8 cellular contexts compared by ENCODE assay signal in the genomic region with DNA sequence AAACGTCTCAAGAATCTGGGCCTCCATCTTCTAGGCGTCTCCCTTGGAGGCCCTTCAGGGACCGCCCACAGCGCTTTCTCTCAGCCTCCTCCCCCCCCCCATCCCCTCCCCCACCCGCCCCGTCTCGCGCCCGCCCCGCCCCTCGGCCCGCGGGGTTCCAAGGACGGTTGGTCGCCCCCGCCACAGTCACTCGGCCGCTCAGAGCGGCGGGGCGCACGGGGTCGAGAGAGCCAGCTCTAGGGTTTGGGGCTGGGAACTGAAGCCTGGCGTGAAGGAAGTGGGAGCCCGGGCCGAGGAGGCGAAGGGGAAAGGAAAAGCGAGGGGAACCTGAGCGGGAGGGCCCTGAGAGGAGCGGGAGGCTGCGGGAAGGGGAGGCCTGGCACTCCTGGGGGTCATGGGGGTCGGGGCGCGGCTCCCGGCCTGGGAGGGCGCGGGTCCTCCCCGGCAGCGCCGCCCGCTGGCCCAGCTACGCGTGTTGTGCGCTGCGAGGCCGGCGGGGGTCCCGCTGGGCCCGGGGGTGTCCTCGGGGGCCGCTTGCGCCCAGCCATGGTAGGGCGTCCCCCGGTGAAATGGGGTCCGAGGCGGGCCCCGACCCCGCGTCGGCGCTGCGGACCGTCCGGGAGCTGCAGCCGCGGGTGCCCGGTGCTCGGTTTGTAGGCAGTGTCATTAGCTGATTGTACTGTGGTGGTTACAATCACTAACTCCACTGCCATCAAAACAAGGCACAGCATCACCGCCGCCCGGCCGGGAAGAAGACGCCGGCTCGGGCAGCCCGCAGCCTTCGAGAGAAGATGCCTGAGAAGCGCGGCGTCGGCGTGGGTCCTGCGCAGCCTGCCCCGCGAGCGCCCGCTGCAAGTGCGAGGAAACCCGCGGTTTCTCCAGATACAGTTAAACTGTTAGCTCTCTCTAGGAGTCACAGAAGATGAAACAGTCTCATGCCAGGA. TPM values are rescaled to one million over a fixed set of nuclear protein-coding genes. Genes with fewer than 3 reads are reported as not detected.
A peak's percentile ranks its signal among the peaks of the same experiment; 100 is the strongest.
DNase-seq lines count a peak whose midpoint lies in the region; ATAC-seq, FAIRE-seq and TF ChIP-seq lines count a peak whose summit lies in the region.

BTG4 (minus strand) TSS at position 91 of the 944 bp plus-strand sequence. CDS start 13,610 bp downstream, outside the sequence.

- no peaks in the 10 kb centered on the region for H3K36me3 ChIP-seq in sigmoid colon
- H3K36me3 ChIP-seq in SJCRH30: no peaks in the 10 kb centered on the region

- peak within 1 kb of the TSS; percentile 34 for H3K4me3 Mint-ChIP-seq in activated T-helper 17 cell treated with anti-CD3 and anti-CD28 coated beads, Interleukin-2, amount 50 U/mL, for 72 hours

- peaks cover 6 to 50% (median 20%) of the 10 kb centered on the region in 3 donors for H3K27me3 ChIP-seq in sigmoid colon
- H3K27me3 ChIP-seq in SJCRH30: no peaks in the 10 kb centered on the region

- no peak for TF ChIP-seq CTCF in AG10803 (conservative IDR thresholded peaks at IDR 0.05; ENCODE audit: low read length)
- no peak for TF ChIP-seq CTCF in HFF-Myc (IDR thresholded peaks at IDR 0.05; ENCODE audit: low read depth, low read length, missing control alignments)
- no peak for TF ChIP-seq CTCF in sigmoid colon (IDR thresholded peaks at IDR 0.05)
- TF ChIP-seq CTCF in D721Med (IDR thresholded peaks at IDR 0.05; ENCODE audit: insufficient read depth, missing control alignments): no peak

- FAIRE-seq in D721Med (lab: Jason Lieb, UNC): no peak

- H3K4me3 ChIP-seq in AG10803 (ENCODE audit: low read length) (peak within 1 kb of the TSS; percentile 55), HFF-Myc (replicated peaks; ENCODE audit: low read depth, low read length) (peak within 1 kb of the TSS; percentile 30), sigmoid colon (peak within 1 kb of the TSS; percentile 11 to 54 (median 48)), SJCRH30 (no peak within 1 kb of the TSS)

- no peak within 1 kb of the TSS for H3K27ac ChIP-seq in sigmoid colon
- no peak within 1 kb of the TSS for H3K27ac ChIP-seq in SJCRH30

- H3K9me3 ChIP-seq in sigmoid colon (no peaks in the 10 kb centered on the region), SJCRH30 (replicated peaks) (no peaks in the 10 kb centered on the region)

- ATAC-seq in activated T-helper 17 cell treated with anti-CD3 and anti-CD28 coated beads, Interleukin-2, amount 50 U/mL, for 72 hours (replicated peaks): peak; percentile 35
- ATAC-seq in left cardiac atrium: peak; percentile 44 to 51
- ATAC-seq in GM19324 (IDR thresholded peaks at IDR 0.05; ENCODE audit: low FRiP score, unreplicated experiment): no peak

- no peaks in the 10 kb centered on the region for H3K9me3 Mint-ChIP-seq in activated T-helper 17 cell treated with anti-CD3 and anti-CD28 coated beads, Interleukin-2, amount 50 U/mL, for 72 hours

- peak; percentile 26 for DNase-seq in AG10803 (ENCODE audit: low read depth)
- DNase-seq in HFF-Myc (ENCODE audit: extremely low read depth, low read depth): no peak
- DNase-seq in left cardiac atrium: peak; percentile 24
- DNase-seq in sigmoid colon: peak; percentile 51
- no peak for DNase-seq in SJCRH30
- DNase-seq in D721Med (ENCODE audit: insufficient read length, low spot score): no peak

- no peaks in the 10 kb centered on the region for H3K4me1 Mint-ChIP-seq in activated T-helper 17 cell treated with anti-CD3 and anti-CD28 coated beads, Interleukin-2, amount 50 U/mL, for 72 hours

- intact Hi-C loops in left cardiac atrium (cut with DNase I) (no loop called here), sigmoid colon (cut with DNase I) (no loop called here)

- H3K4me1 ChIP-seq in sigmoid colon: peaks cover 0 to 17% (median 13%) of the 10 kb centered on the region in 4 donors
- H3K4me1 ChIP-seq in SJCRH30: no peaks in the 10 kb centered on the region

- H3K27ac Mint-ChIP-seq in activated T-helper 17 cell treated with anti-CD3 and anti-CD28 coated beads, Interleukin-2, amount 50 U/mL, for 72 hours: no peak within 1 kb of the TSS

- no peaks in the 10 kb centered on the region for H3K36me3 Mint-ChIP-seq in activated T-helper 17 cell treated with anti-CD3 and anti-CD28 coated beads, Interleukin-2, amount 50 U/mL, for 72 hours (ENCODE audit: low read depth)

- TF ChIP-seq EP300 in sigmoid colon (IDR thresholded peaks at IDR 0.05): no peak

- H3K27me3 Mint-ChIP-seq in activated T-helper 17 cell treated with anti-CD3 and anti-CD28 coated beads, Interleukin-2, amount 50 U/mL, for 72 hours: peaks cover 48% of the 10 kb centered on the region

- TF ChIP-seq POLR2A in sigmoid colon (IDR thresholded peaks at IDR 0.05): no peak

- 4% methylated on average over 90 of the region's 90 CpGs for WGBS in sigmoid colon, 2 donors

RNA-seq across cellular contexts. Expression of gene BTG4, which starts in this region (rescaled TPM):
- total RNA-seq in activated T-helper 17 cell treated with anti-CD3 and anti-CD28 coated beads, Interleukin-2, amount 50 U/mL, for 72 hours: not detected
- total RNA-seq in left cardiac atrium (not detected), sigmoid colon (not detected)
- not detected for polyA plus RNA-seq in sigmoid colon
- total RNA-seq in SJCRH30 (2014; rRNA removed; shearing (Covaris generic)): not detected in 2 replicates

Comparison
In these comparisons a context has a peak if more than half of its experiments do, and no peak if none do; other contexts are left out.
1. Peak in ATAC-seq in activated T-helper 17 cell treated with anti-CD3 and anti-CD28 coated beads, Interleukin-2, amount 50 U/mL, for 72 hours; RNA of the gene not detected or under 1 TPM.
2. Peak in DNase-seq and ATAC-seq in left cardiac atrium; RNA of the gene not detected or under 1 TPM.
3. Peak in DNase-seq and H3K4me3 ChIP-seq in sigmoid colon; RNA of the gene not detected or under 1 TPM.